ENCODE assay signal across 13 cellular contexts in genomic region chr3:117665311-117665710, GRCh38.
DNase-seq lines count a peak whose midpoint lies in the region; ATAC-seq and TF ChIP-seq lines count a peak whose summit lies in the region.
"Had no signal": no experiment of that assay in that cellular context is flagged by ENCODE, and none has a peak within 500 bp of the region (broad histone marks: within the 10 kb centered on the region; RNA-seq: fewer than 3 reads in every experiment).

No MANE protein-coding gene starts in this region.

- H3K9ac ChIP-seq in DND-41 (ENCODE audit: low read depth, low read length): no peak overlapping the region
- H3K9ac ChIP-seq: SK-N-SH had no signal

- H3K4me1 ChIP-seq in DND-41 (ENCODE audit: insufficient read depth, low read length): no peaks in the 10 kb centered on the region

- no peaks in the 10 kb centered on the region for H3K36me3 ChIP-seq in DND-41 (ENCODE audit: insufficient read depth, low read length)
- H3K36me3 ChIP-seq: thoracic aorta had no signal

- H3K27me3 ChIP-seq in DND-41 (ENCODE audit: insufficient read depth, low read length, poor library complexity): no peaks in the 10 kb centered on the region

- ATAC-seq in DND-41 (ENCODE audit: insufficient read depth, low read depth) (no peak), GM18870 (IDR thresholded peaks at IDR 0.05; ENCODE audit: unreplicated experiment) (no peak)
- ATAC-seq: naive thymus-derived CD4-positive, alpha-beta T cell had no signal

- no peaks in the 10 kb centered on the region for H3K79me2 ChIP-seq in DND-41 (ENCODE audit: insufficient read depth, low read length)

- no peak overlapping the region for H3K4me2 ChIP-seq in DND-41 (ENCODE audit: insufficient read depth, low read length)
- H3K4me2 ChIP-seq: SK-N-SH had no signal

- H4K20me1 ChIP-seq in DND-41 (ENCODE audit: insufficient read depth, low read length): no peaks in the 10 kb centered on the region

- no peak overlapping the region for H2AFZ ChIP-seq in DND-41 (ENCODE audit: low read depth, low read length)

- intact Hi-C loops in posterior cingulate gyrus (cut with DNase I): no loop called here

- TF ChIP-seq CTCF in DND-41 (IDR thresholded peaks at IDR 0.05; ENCODE audit: borderline replicate concordance, extremely low read depth, low read length, poor library complexity, severe bottlenecking): no peak

- H3K9me3 ChIP-seq in DND-41 (ENCODE audit: insufficient read depth, low read length, severe bottlenecking): no peaks in the 10 kb centered on the region
- H3K9me3 ChIP-seq: SK-N-SH, thoracic aorta had no signal

- no peak overlapping the region for H3K4me3 ChIP-seq in DND-41 (ENCODE audit: low read depth in 1 of 2, low read length in 2 of 2)
- H3K4me3 ChIP-seq: thoracic aorta had no signal

- DNase-seq in DND-41 (peak; percentile 5), NCI-H1436 (lab: John Stamatoyannopoulos, UW) (peak; percentile 24), UCSD-AML1 (lab: John Stamatoyannopoulos, UW; ENCODE audit: unreplicated experiment) (peak; percentile 8), posterior cingulate gyrus (peak in 9 of 10 donors; percentile 14 to 92 (median 48)), activated gamma-delta T cell (lab: John Stamatoyannopoulos, UW) (no peak), SIG-M5 (lab: John Stamatoyannopoulos, UW) (no peak)
- DNase-seq: activated CD4-positive, alpha-beta memory T cell treated with anti-CD3 and anti-CD28 coated beads for 36 hours; amniotic stem cell; CD4-positive, CD25-positive, alpha-beta regulatory T cell; naive thymus-derived CD4-positive, alpha-beta T cell; SK-N-SH had no signal

- H3K27ac ChIP-seq in DND-41 (ENCODE audit: low read length): no peak overlapping the region
- H3K27ac ChIP-seq: thoracic aorta had no signal

Comparison
In these comparisons a context has a peak if more than half of its experiments do, and no peak if none do; other contexts are left out.
1. DNase-seq: peak in DND-41 (single experiment), NCI-H1436 (single experiment), UCSD-AML1 (single experiment) and posterior cingulate gyrus (9 of 10); none in activated gamma-delta T cell (single experiment) and SIG-M5 (single experiment).